Comparison of ENCODE assay signal across 15 cellular contexts in genomic region chr20:53322651-53323050, GRCh38.
A peak's percentile ranks its signal among the peaks of the same experiment; 100 is the strongest.
DNase-seq lines count a peak whose midpoint lies in the region; TF ChIP-seq lines count a peak whose summit lies in the region.
"Had no signal": no experiment of that assay in that cellular context is flagged by ENCODE, and none has a peak within 500 bp of the region (broad histone marks: within the 10 kb centered on the region; RNA-seq: fewer than 3 reads in every experiment).

No MANE protein-coding gene starts in this region.

- H2BK120ac ChIP-seq in trophoblast cell (ENCODE audit: insufficient read depth, low read length, poor library complexity): no peak overlapping the region

- H3K9ac ChIP-seq in GM23248 (no peak overlapping the region), trophoblast cell (ENCODE audit: low read length) (no peak overlapping the region)

- no peaks in the 10 kb centered on the region for H4K20me1 ChIP-seq in GM23248 (ENCODE audit: insufficient read depth)

- H3K4me3 ChIP-seq in GM23248 (no peak overlapping the region), trophoblast cell (ENCODE audit: low read depth, low read length) (no peak overlapping the region), sigmoid colon (no peak overlapping the region)
- H3K4me3 ChIP-seq: MG63 had no signal

- H3K27ac Mint-ChIP-seq in T-helper 2 cell treated with Interferon-gamma antibody and Interleukin-4, amounts not matched to agents 5 μg/mL and 100 μg/mL, for 36 hours: peak overlapping the region; percentile 29
- H3K27ac Mint-ChIP-seq in activated T-helper 1 cell treated with anti-CD3 and anti-CD28 coated beads, Interleukin-12 subunit alpha, Interleukin-12 subunit beta, Interleukin-2, Interleukin-4 antibody, amounts not matched to agents 30 ng/mL and 10 ng/mL and 1 ng/mL, durations not matched to agents 14 hours and 24 hours and 36 hours: peak overlapping the region; percentile 92

- no peak for TF ChIP-seq CTCF in sigmoid colon (IDR thresholded peaks at IDR 0.05)

- DNase-seq in GM23248: peak; percentile 37
- peak; percentile 17 for DNase-seq in T-helper 2 cell treated with Interferon-gamma antibody and Interleukin-4, amounts not matched to agents 5 μg/mL and 100 μg/mL, for 36 hours (ENCODE audit: low spot score)
- DNase-seq in activated T-helper 1 cell treated with anti-CD3 and anti-CD28 coated beads, Interleukin-12 subunit alpha, Interleukin-12 subunit beta, Interleukin-2, Interleukin-4 antibody, amounts not matched to agents 30 ng/mL and 10 ng/mL and 1 ng/mL, durations not matched to agents 14 hours and 24 hours and 36 hours (ENCODE audit: low spot score): no peak
- DNase-seq in trophoblast cell: peak; percentile 21 to 76
- no peak for DNase-seq in sigmoid colon
- DNase-seq in occipital lobe (lab: John Stamatoyannopoulos, UW): no peak
- DNase-seq in GF-D8 (lab: John Stamatoyannopoulos, UW): no peak
- DNase-seq: effector CD4-positive, alpha-beta T cell; HCEC 1CT; hypothalamus; kidney glomerular epithelial cell; MG63; NCI-H1694 treated with DMSO at 0.1 percent for 48 hours; NCI-H446 had no signal

- no peaks in the 10 kb centered on the region for H3K4me1 ChIP-seq in GM23248 (ENCODE audit: insufficient read depth)
- no peaks in the 10 kb centered on the region for H3K4me1 ChIP-seq in trophoblast cell (ENCODE audit: control insufficient read depth in 1 of 2, insufficient read depth in 2 of 2, low read length in 2 of 2)
- no peaks in the 10 kb centered on the region for H3K4me1 ChIP-seq in sigmoid colon

- intact Hi-C loops in activated T-helper 1 cell treated with anti-CD3 and anti-CD28 coated beads, Interleukin-12 subunit alpha, Interleukin-12 subunit beta, Interleukin-2, Interleukin-4 antibody, amounts not matched to agents 30 ng/mL and 10 ng/mL and 1 ng/mL, durations not matched to agents 14 hours and 24 hours and 36 hours (cut with micrococcal nuclease): no loop called here
- intact Hi-C loops in sigmoid colon (cut with DNase I): no loop called here

- H2BK12ac ChIP-seq in trophoblast cell (ENCODE audit: low read length): no peak overlapping the region

- peaks cover 11% of the 10 kb centered on the region for H3K4me1 Mint-ChIP-seq in T-helper 2 cell treated with Interferon-gamma antibody and Interleukin-4, amounts not matched to agents 5 μg/mL and 100 μg/mL, for 36 hours (ENCODE audit: low read depth)
- peaks cover 16% of the 10 kb centered on the region for H3K4me1 Mint-ChIP-seq in activated T-helper 1 cell treated with anti-CD3 and anti-CD28 coated beads, Interleukin-12 subunit alpha, Interleukin-12 subunit beta, Interleukin-2, Interleukin-4 antibody, amounts not matched to agents 30 ng/mL and 10 ng/mL and 1 ng/mL, durations not matched to agents 14 hours and 24 hours and 36 hours (ENCODE audit: low read depth)

- no peak overlapping the region for H2AFZ ChIP-seq in GM23248
- no peak overlapping the region for H2AFZ ChIP-seq in trophoblast cell (ENCODE audit: insufficient read depth, low read length, poor library complexity)

- no peak overlapping the region for H3K23ac ChIP-seq in trophoblast cell (ENCODE audit: low read length)

- TF ChIP-seq EP300 in sigmoid colon (IDR thresholded peaks at IDR 0.05): no peak

- no peak overlapping the region for H4K12ac ChIP-seq in trophoblast cell (ENCODE audit: low read depth, low read length)

- no peak overlapping the region for H3K18ac ChIP-seq in trophoblast cell (ENCODE audit: low read length)

- H3K36me3 ChIP-seq in GM23248 (ENCODE audit: low read depth) (no peaks in the 10 kb centered on the region), trophoblast cell (ENCODE audit: control insufficient read depth in 1 of 2, insufficient read depth in 2 of 2, low read length in 2 of 2) (no peaks in the 10 kb centered on the region), sigmoid colon (no peaks in the 10 kb centered on the region)
- H3K36me3 ChIP-seq: MG63 had no signal

- no peak overlapping the region for H2AK5ac ChIP-seq in trophoblast cell (ENCODE audit: low read length)

- H3K4me3 Mint-ChIP-seq in T-helper 2 cell treated with Interferon-gamma antibody and Interleukin-4, amounts not matched to agents 5 μg/mL and 100 μg/mL, for 36 hours: peak overlapping the region; percentile 48
- H3K4me3 Mint-ChIP-seq in activated T-helper 1 cell treated with anti-CD3 and anti-CD28 coated beads, Interleukin-12 subunit alpha, Interleukin-12 subunit beta, Interleukin-2, Interleukin-4 antibody, amounts not matched to agents 30 ng/mL and 10 ng/mL and 1 ng/mL, durations not matched to agents 14 hours and 24 hours and 36 hours: peak overlapping the region; percentile 61
- H3K4me3 Mint-ChIP-seq: neural crest cell had no signal

- no peaks in the 10 kb centered on the region for H3F3A ChIP-seq in GM23248 (ENCODE audit: insufficient read depth)

- TF ChIP-seq POLR2A in sigmoid colon (IDR thresholded peaks at IDR 0.05): no peak

- H3K27me3 Mint-ChIP-seq in T-helper 2 cell treated with Interferon-gamma antibody and Interleukin-4, amounts not matched to agents 5 μg/mL and 100 μg/mL, for 36 hours (ENCODE audit: low read depth): no peaks in the 10 kb centered on the region
- H3K27me3 Mint-ChIP-seq in activated T-helper 1 cell treated with anti-CD3 and anti-CD28 coated beads, Interleukin-12 subunit alpha, Interleukin-12 subunit beta, Interleukin-2, Interleukin-4 antibody, amounts not matched to agents 30 ng/mL and 10 ng/mL and 1 ng/mL, durations not matched to agents 14 hours and 24 hours and 36 hours (ENCODE audit: insufficient read depth): no peaks in the 10 kb centered on the region

- H3K27me3 ChIP-seq in GM23248 (replicated peaks; ENCODE audit: insufficient read depth): no peaks in the 10 kb centered on the region
- H3K27me3 ChIP-seq in trophoblast cell (ENCODE audit: insufficient read depth, low read length): no peaks in the 10 kb centered on the region
- no peaks in the 10 kb centered on the region for H3K27me3 ChIP-seq in sigmoid colon
- H3K27me3 ChIP-seq: MG63 had no signal

- H3K27ac ChIP-seq in GM23248: no peak overlapping the region
- H3K27ac ChIP-seq in trophoblast cell (ENCODE audit: low read depth, low read length): no peak overlapping the region
- no peak overlapping the region for H3K27ac ChIP-seq in sigmoid colon

- H3K4me2 ChIP-seq in GM23248 (ENCODE audit: unreplicated experiment) (no peak overlapping the region), trophoblast cell (ENCODE audit: low read length) (no peak overlapping the region)

- H3K79me2 ChIP-seq in GM23248 (ENCODE audit: insufficient read depth) (no peaks in the 10 kb centered on the region), trophoblast cell (ENCODE audit: control insufficient read depth, insufficient read depth, low read length, poor library complexity) (peaks cover 2% of the 10 kb centered on the region)

- H3K9me3 Mint-ChIP-seq in T-helper 2 cell treated with Interferon-gamma antibody and Interleukin-4, amounts not matched to agents 5 μg/mL and 100 μg/mL, for 36 hours: peaks cover 12% of the 10 kb centered on the region
- H3K9me3 Mint-ChIP-seq in activated T-helper 1 cell treated with anti-CD3 and anti-CD28 coated beads, Interleukin-12 subunit alpha, Interleukin-12 subunit beta, Interleukin-2, Interleukin-4 antibody, amounts not matched to agents 30 ng/mL and 10 ng/mL and 1 ng/mL, durations not matched to agents 14 hours and 24 hours and 36 hours: peaks cover 11% of the 10 kb centered on the region

- H2BK5ac ChIP-seq in trophoblast cell (ENCODE audit: low read depth, low read length, poor library complexity): no peak overlapping the region

- H3K36me3 Mint-ChIP-seq in T-helper 2 cell treated with Interferon-gamma antibody and Interleukin-4, amounts not matched to agents 5 μg/mL and 100 μg/mL, for 36 hours (ENCODE audit: low read depth): peaks cover 2% of the 10 kb centered on the region
- peaks cover 17% of the 10 kb centered on the region for H3K36me3 Mint-ChIP-seq in activated T-helper 1 cell treated with anti-CD3 and anti-CD28 coated beads, Interleukin-12 subunit alpha, Interleukin-12 subunit beta, Interleukin-2, Interleukin-4 antibody, amounts not matched to agents 30 ng/mL and 10 ng/mL and 1 ng/mL, durations not matched to agents 14 hours and 24 hours and 36 hours (ENCODE audit: low read depth)

- H4K8ac ChIP-seq in trophoblast cell (ENCODE audit: low read depth, low read length): no peak overlapping the region

- H3K79me1 ChIP-seq in trophoblast cell (ENCODE audit: low read length): no peaks in the 10 kb centered on the region

- H3K9me3 ChIP-seq in GM23248 (ENCODE audit: low read depth) (no peaks in the 10 kb centered on the region), trophoblast cell (ENCODE audit: insufficient read depth, low read depth, low read length) (no peaks in the 10 kb centered on the region), sigmoid colon (no peaks in the 10 kb centered on the region)
- H3K9me3 ChIP-seq: MG63 had no signal

- H3K14ac ChIP-seq in trophoblast cell (ENCODE audit: low read length): no peak overlapping the region

- H4K91ac ChIP-seq in trophoblast cell (ENCODE audit: low read depth, low read length): no peak overlapping the region

- in situ Hi-C loops in GM23248 (cut with MboI): no loop called here

- no peaks in the 10 kb centered on the region for H3K9me2 ChIP-seq in GM23248 (ENCODE audit: insufficient read depth)

- no peak overlapping the region for H3K4ac ChIP-seq in trophoblast cell (ENCODE audit: low read depth, low read length)

- 83 to 90% methylated on average over 3 of the region's 3 CpGs for WGBS in GM23248 (ENCODE audit: low coverage in 1 of 2, low lambda C conversion rate in 2 of 2, missing lambda C conversion rate in 2 of 2), 2 experiments
- WGBS in trophoblast cell (ENCODE audit: extremely low coverage, insufficient coverage, insufficient read length): no CpG with 5 or more reads among the region's 3 CpGs
- WGBS in sigmoid colon, 2 donors: 59 to 87% methylated on average over 3 of the region's 3 CpGs

Comparison
In these comparisons a context has a peak if more than half of its experiments do, and no peak if none do; other contexts are left out.
1. DNase-seq: peak in GM23248 (single experiment), T-helper 2 cell treated with Interferon-gamma antibody and Interleukin-4, amounts not matched to agents 5 μg/mL and 100 μg/mL, for 36 hours (single experiment) and trophoblast cell (2 of 2); none in activated T-helper 1 cell treated with anti-CD3 and anti-CD28 coated beads, Interleukin-12 subunit alpha, Interleukin-12 subunit beta, Interleukin-2, Interleukin-4 antibody, amounts not matched to agents 30 ng/mL and 10 ng/mL and 1 ng/mL, durations not matched to agents 14 hours and 24 hours and 36 hours (single experiment), sigmoid colon (single experiment), occipital lobe (single experiment) and GF-D8 (single experiment).